ENCODE assay signal across 25 cellular contexts in the genomic region with DNA sequence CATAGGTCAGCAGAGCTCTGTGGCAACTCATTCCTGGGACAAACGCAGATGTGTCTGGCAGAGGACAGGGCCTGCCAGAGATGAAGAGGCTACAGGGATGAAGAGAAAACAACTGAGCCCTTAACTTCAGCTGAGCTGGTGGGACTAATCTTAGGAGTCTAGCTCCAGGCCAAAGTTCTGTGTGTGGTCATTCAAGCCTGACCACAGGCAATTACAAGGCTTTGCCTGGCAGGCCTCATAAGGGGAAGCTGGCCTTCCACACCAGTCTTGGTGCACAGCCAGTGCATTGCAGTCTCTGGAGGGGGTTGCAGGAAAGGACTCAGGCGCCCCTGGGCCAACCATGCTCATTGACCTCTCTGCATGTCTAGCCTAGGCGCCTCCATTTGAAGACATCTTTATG.
DNase-seq lines count a peak whose midpoint lies in the region; TF ChIP-seq lines count a peak whose summit lies in the region.
"Had no signal": no experiment of that assay in that cellular context is flagged by ENCODE, and none has a peak within 500 bp of the region (broad histone marks: within the 10 kb centered on the region; RNA-seq: fewer than 3 reads in every experiment).

No MANE protein-coding gene starts in this region.

- peak; percentile 28 for DNase-seq in COLO829 (ENCODE audit: low spot score)
- DNase-seq in OCI-M1 (lab: John Stamatoyannopoulos, UW), result peak; percentile 35
- peak; percentile 23 for DNase-seq in astrocyte of the hippocampus (ENCODE audit: low read depth, low spot score)
- peak; percentile 61 for DNase-seq in left kidney (ENCODE audit: low read depth, low spot score)
- no peak for DNase-seq in T-helper 2 cell treated with Interferon-gamma antibody and Interleukin-4, amounts not matched to agents 5 μg/mL and 100 μg/mL, for 36 hours (ENCODE audit: low spot score)
- DNase-seq in left ventricle myocardium inferior, result no peak
- no peak for DNase-seq in NCI-H2029 (lab: John Stamatoyannopoulos, UW)
- DNase-seq in G401 (ENCODE audit: low spot score), result no peak
- DNase-seq: 8988T; activated CD4-positive, alpha-beta T cell treated with anti-CD3 and anti-CD28 coated beads, Interleukin-2, amount 10 ng/mL, durations not matched to agents 7 days and 5 days; activated gamma-delta T cell treated with Interleukin-2 at 50 U/mL for 16 hours; activated T-cell treated with anti-CD3 and anti-CD28 coated beads, Interleukin-2, amount 50 U/mL, for 24 hours; CD4-positive, alpha-beta T cell; DMS 273 treated with DMSO at 0.1 percent for 48 hours; effector CD8-positive, alpha-beta T cell; H7; left colon; mesendoderm; NCI-H1417; NCI-H345; stimulated activated naive CD8-positive, alpha-beta T cell treated with anti-CD3 and anti-CD28 coated beads, Interleukin-15, amount 100 ng/mL, for 72 hours; tibial artery had no signal

- no peaks in the 10 kb centered on the region for H3K36me3 ChIP-seq in left ventricle myocardium inferior
- H3K36me3 ChIP-seq: neutrophil had no signal

- no peaks in the 10 kb centered on the region for H3K27me3 Mint-ChIP-seq in T-helper 2 cell treated with Interferon-gamma antibody and Interleukin-4, amounts not matched to agents 5 μg/mL and 100 μg/mL, for 36 hours (ENCODE audit: low read depth)
- H3K27me3 Mint-ChIP-seq: stimulated activated naive CD8-positive, alpha-beta T cell treated with anti-CD3 and anti-CD28 coated beads, Interleukin-15, amount 100 ng/mL, for 72 hours had no signal

- no peak overlapping the region for H3K27ac Mint-ChIP-seq in T-helper 2 cell treated with Interferon-gamma antibody and Interleukin-4, amounts not matched to agents 5 μg/mL and 100 μg/mL, for 36 hours
- H3K27ac Mint-ChIP-seq: activated CD4-positive, alpha-beta T cell treated with anti-CD3 and anti-CD28 coated beads, Interleukin-2, amount 10 ng/mL, durations not matched to agents 7 days and 5 days; activated T-cell treated with anti-CD3 and anti-CD28 coated beads, Interleukin-2, amount 50 U/mL, for 24 hours; CD4-positive, alpha-beta T cell; progenitor cell of endocrine pancreas; stimulated activated naive CD8-positive, alpha-beta T cell treated with anti-CD3 and anti-CD28 coated beads, Interleukin-15, amount 100 ng/mL, for 72 hours had no signal

- peaks cover 32% of the 10 kb centered on the region for H3K9me3 ChIP-seq in left ventricle myocardium inferior (replicated peaks)
- H3K9me3 ChIP-seq: neutrophil had no signal

- no peaks in the 10 kb centered on the region for H3K36me3 Mint-ChIP-seq in T-helper 2 cell treated with Interferon-gamma antibody and Interleukin-4, amounts not matched to agents 5 μg/mL and 100 μg/mL, for 36 hours (ENCODE audit: low read depth)

- no peaks in the 10 kb centered on the region for H3K4me1 ChIP-seq in left ventricle myocardium inferior
- H3K4me1 ChIP-seq: tibial artery had no signal

- in situ Hi-C loops in G401 (cut with HindIII; ENCODE audit: low sequenced_read_pairs), result no loop called here

- intact Hi-C loops in left ventricle myocardium inferior (cut with micrococcal nuclease), result no loop called here

- H3K4me3 ChIP-seq in left ventricle myocardium inferior, result no peak overlapping the region
- H3K4me3 ChIP-seq: tibial artery had no signal

- TF ChIP-seq CTCF in left ventricle myocardium inferior (IDR thresholded peaks at IDR 0.05; ENCODE audit: borderline replicate concordance), result no peak

- no peak overlapping the region for H3K4me3 Mint-ChIP-seq in T-helper 2 cell treated with Interferon-gamma antibody and Interleukin-4, amounts not matched to agents 5 μg/mL and 100 μg/mL, for 36 hours
- H3K4me3 Mint-ChIP-seq: activated CD4-positive, alpha-beta T cell treated with anti-CD3 and anti-CD28 coated beads, Interleukin-2, amount 10 ng/mL, durations not matched to agents 7 days and 5 days; activated T-cell treated with anti-CD3 and anti-CD28 coated beads, Interleukin-2, amount 50 U/mL, for 24 hours; CD4-positive, alpha-beta T cell; stimulated activated naive CD8-positive, alpha-beta T cell treated with anti-CD3 and anti-CD28 coated beads, Interleukin-15, amount 100 ng/mL, for 72 hours had no signal

- peaks cover 9% of the 10 kb centered on the region for H3K9me3 Mint-ChIP-seq in T-helper 2 cell treated with Interferon-gamma antibody and Interleukin-4, amounts not matched to agents 5 μg/mL and 100 μg/mL, for 36 hours
- H3K9me3 Mint-ChIP-seq: activated CD4-positive, alpha-beta T cell treated with anti-CD3 and anti-CD28 coated beads, Interleukin-2, amount 10 ng/mL, durations not matched to agents 7 days and 5 days had no signal

- no peaks in the 10 kb centered on the region for H3K27me3 ChIP-seq in left ventricle myocardium inferior (ENCODE audit: low read depth)
- H3K27me3 ChIP-seq: neutrophil, tibial artery had no signal

- H3K27ac ChIP-seq in left ventricle myocardium inferior (replicated peaks), result no peak overlapping the region
- H3K27ac ChIP-seq: epithelial cell of prostate, neutrophil, tibial artery had no signal

- no peaks in the 10 kb centered on the region for H3K4me1 Mint-ChIP-seq in T-helper 2 cell treated with Interferon-gamma antibody and Interleukin-4, amounts not matched to agents 5 μg/mL and 100 μg/mL, for 36 hours (ENCODE audit: low read depth)
- H3K4me1 Mint-ChIP-seq: activated CD4-positive, alpha-beta T cell treated with anti-CD3 and anti-CD28 coated beads, Interleukin-2, amount 10 ng/mL, durations not matched to agents 7 days and 5 days; stimulated activated naive CD8-positive, alpha-beta T cell treated with anti-CD3 and anti-CD28 coated beads, Interleukin-15, amount 100 ng/mL, for 72 hours had no signal

Comparison
In these comparisons a context has a peak if more than half of its experiments do, and no peak if none do; other contexts are left out.
1. DNase-seq: peak in COLO829 (single experiment), OCI-M1 (single experiment), astrocyte of the hippocampus (single experiment) and left kidney (single experiment); none in T-helper 2 cell treated with Interferon-gamma antibody and Interleukin-4, amounts not matched to agents 5 μg/mL and 100 μg/mL, for 36 hours (single experiment), left ventricle myocardium inferior (single experiment), NCI-H2029 (single experiment) and G401 (single experiment).